ENCODE assay signal across 12 cellular contexts in genomic region chr18:46393230-46393629, GRCh38.
DNase-seq lines count a peak whose midpoint lies in the region; FAIRE-seq and TF ChIP-seq lines count a peak whose summit lies in the region.
"Had no signal": no experiment of that assay in that cellular context is flagged by ENCODE, and none has a peak within 500 bp of the region (broad histone marks: within the 10 kb centered on the region; RNA-seq: fewer than 3 reads in every experiment).

No MANE protein-coding gene starts in this region.

- no TSS peak for BruUV-seq in OCI-LY7 (replicated peaks; lab: Mats Ljungman, UMichigan)
- BruUV-seq in MCF 10A (replicated peaks; lab: Mats Ljungman, UMichigan) = no TSS peak

- FAIRE-seq in GM12891 (lab: Jason Lieb, UNC) = no peak
- FAIRE-seq: GM12892 had no signal

- no peaks in the 10 kb centered on the region for H3K9me3 ChIP-seq in OCI-LY7 (ENCODE audit: low read length)
- H3K9me3 ChIP-seq: uterus had no signal

- H3K36me3 ChIP-seq in OCI-LY7 (ENCODE audit: insufficient read depth, low read length) = no peaks in the 10 kb centered on the region
- H3K36me3 ChIP-seq: uterus had no signal

- H3K4me3 ChIP-seq in GM12865 (ENCODE audit: low read depth, low read length) (no peak overlapping the region), OCI-LY7 (ENCODE audit: low read depth, low read length, poor library complexity, severe bottlenecking) (no peak overlapping the region), epithelial cell of proximal tubule (ENCODE audit: low read depth, low read length) (no peak overlapping the region)
- H3K4me3 ChIP-seq: uterus had no signal

- TF ChIP-seq CTCF in GM12865 (IDR thresholded peaks at IDR 0.05; ENCODE audit: insufficient read depth, low read depth, low read length, missing control alignments) (peak; percentile 27), OCI-LY7 (conservative IDR thresholded peaks at IDR 0.05; ENCODE audit: low read length) (peak; percentile 56), epithelial cell of proximal tubule (conservative IDR thresholded peaks at IDR 0.05; ENCODE audit: low read depth, low read length) (peak; percentile 50), MCF 10A (IDR thresholded peaks at IDR 0.05; ENCODE audit: unreplicated experiment) (no peak)

- H3K27ac Mint-ChIP-seq in MCF 10A (ENCODE audit: low read depth, unreplicated experiment) = no peak overlapping the region
- H3K27ac Mint-ChIP-seq: activated naive CD8-positive, alpha-beta T cell treated with anti-CD3 and anti-CD28 coated beads, Interleukin-2, amount 50 U/mL, for 24 hours had no signal

- H3K79me2 ChIP-seq in OCI-LY7 (ENCODE audit: insufficient read depth, low read depth, low read length) = no peaks in the 10 kb centered on the region

- no peak for TF ChIP-seq POLR2A in GM12891 (IDR thresholded peaks at IDR 0.05; ENCODE audit: low read depth, low read length)

- H3K4me1 ChIP-seq in OCI-LY7 (ENCODE audit: insufficient read depth, low read length, poor library complexity, severe bottlenecking) = no peaks in the 10 kb centered on the region
- H3K4me1 ChIP-seq: uterus had no signal

- H4K20me1 ChIP-seq in OCI-LY7 (ENCODE audit: insufficient read depth, low read length) = no peaks in the 10 kb centered on the region

- POLR2A ChIA-PET in OCI-LY7 (lab: Charles Lee) (no interaction called here), MCF 10A (lab: Yijun Ruan, JAX) (no interaction called here)

- H3K9me3 Mint-ChIP-seq in MCF 10A (ENCODE audit: unreplicated experiment) = no peaks in the 10 kb centered on the region
- H3K9me3 Mint-ChIP-seq: activated naive CD8-positive, alpha-beta T cell treated with anti-CD3 and anti-CD28 coated beads, Interleukin-2, amount 50 U/mL, for 24 hours had no signal

- H3K9me2 ChIP-seq in OCI-LY7 (ENCODE audit: insufficient read depth, low read length) = no peaks in the 10 kb centered on the region

- CTCF ChIA-PET in OCI-LY7 (lab: Charles Lee; ENCODE audit: unreplicated experiment) = interaction anchor here (0.5 kb wide), 1 partner anchor 122 kb away, joined by 3 read pairs; no protein-coding TSS in a partner anchor
- CTCF ChIA-PET in MCF 10A (lab: Yijun Ruan, JAX) = interaction anchor here (0.9 to 1.2 kb wide), 2 partner anchors 112 to 264 kb away, joined by 3 read pairs; partner anchors contain the start of gene LOXHD1

- peaks cover 8% of the 10 kb centered on the region for H3K4me1 Mint-ChIP-seq in MCF 10A (ENCODE audit: insufficient read depth, unreplicated experiment)
- H3K4me1 Mint-ChIP-seq: activated naive CD8-positive, alpha-beta T cell treated with anti-CD3 and anti-CD28 coated beads, Interleukin-2, amount 50 U/mL, for 24 hours had no signal

- no peak overlapping the region for H3K27ac ChIP-seq in OCI-LY7 (ENCODE audit: low read depth, low read length, poor library complexity, severe bottlenecking)
- H3K27ac ChIP-seq: uterus had no signal

- peak; percentile 55 for DNase-seq in 8988T
- DNase-seq in GM12865 (ENCODE audit: low read depth) = no peak
- peak; percentile 2 for DNase-seq in OCI-LY7 (ENCODE audit: low spot score)
- DNase-seq in epithelial cell of proximal tubule (ENCODE audit: low read depth) = no peak
- no peak for DNase-seq in head of caudate nucleus
- DNase-seq in MCF 10A (ENCODE audit: unreplicated experiment) = no peak
- no peak for DNase-seq in GM12891 (ENCODE audit: insufficient read length, low spot score)
- no peak for DNase-seq in activated T-cell treated with anti-CD3 and anti-CD28 coated beads for 4 hours
- DNase-seq: activated CD8-positive, alpha-beta memory T cell treated with anti-CD3 and anti-CD28 coated beads, Interleukin-2, amount 50 U/mL, for 4 hours; activated naive CD8-positive, alpha-beta T cell treated with anti-CD3 and anti-CD28 coated beads, Interleukin-2, amount 50 U/mL, for 24 hours; uterus had no signal

- no peaks in the 10 kb centered on the region for H3K27me3 Mint-ChIP-seq in MCF 10A (ENCODE audit: insufficient read depth, unreplicated experiment)
- H3K27me3 Mint-ChIP-seq: activated naive CD8-positive, alpha-beta T cell treated with anti-CD3 and anti-CD28 coated beads, Interleukin-2, amount 50 U/mL, for 24 hours had no signal

- no peak overlapping the region for H3K4me3 Mint-ChIP-seq in MCF 10A (ENCODE audit: unreplicated experiment)
- H3K4me3 Mint-ChIP-seq: activated naive CD8-positive, alpha-beta T cell treated with anti-CD3 and anti-CD28 coated beads, Interleukin-2, amount 50 U/mL, for 24 hours had no signal

- H3K36me3 Mint-ChIP-seq in MCF 10A (ENCODE audit: insufficient read depth, unreplicated experiment) = peaks cover 6% of the 10 kb centered on the region

- no peak overlapping the region for H2AFZ ChIP-seq in OCI-LY7 (ENCODE audit: low read length)

- intact Hi-C loops in OCI-LY7 (cut with micrococcal nuclease; ENCODE audit: unreplicated experiment) (no loop called here), head of caudate nucleus (cut with DNase I) (no loop called here), MCF 10A (cut with micrococcal nuclease) (no loop called here)

- H3K4me2 ChIP-seq in OCI-LY7 (ENCODE audit: low read length) = no peak overlapping the region

TF ChIP-seq in GM12891, 5 proteins besides CTCF, POLR2A, EP300 and RAD21:
- TF ChIP-seq POU2F2 (IDR thresholded peaks at IDR 0.05; ENCODE audit: low read depth, low read length) = no peak
- no peak for TF ChIP-seq PAX5 (IDR thresholded peaks at IDR 0.05; ENCODE audit: insufficient read depth, low read length, severe bottlenecking)
- no peak for TF ChIP-seq POLR2AphosphoS5 (IDR thresholded peaks at IDR 0.05; ENCODE audit: low read depth, low read length)
- TF ChIP-seq SPI1 (IDR thresholded peaks at IDR 0.05; ENCODE audit: low read depth, low read length) = no peak
- TF ChIP-seq TAF1 (IDR thresholded peaks at IDR 0.05; ENCODE audit: low read depth, low read length) = no peak

Comparison
In these comparisons a context has a peak if more than half of its experiments do, and no peak if none do; other contexts are left out.
1. DNase-seq: peak in 8988T (single experiment) and OCI-LY7 (single experiment); none in GM12865 (single experiment), epithelial cell of proximal tubule (single experiment), head of caudate nucleus (0 of 42), MCF 10A (single experiment), GM12891 (single experiment) and activated T-cell treated with anti-CD3 and anti-CD28 coated beads for 4 hours (single experiment).